In the genomic region with DNA sequence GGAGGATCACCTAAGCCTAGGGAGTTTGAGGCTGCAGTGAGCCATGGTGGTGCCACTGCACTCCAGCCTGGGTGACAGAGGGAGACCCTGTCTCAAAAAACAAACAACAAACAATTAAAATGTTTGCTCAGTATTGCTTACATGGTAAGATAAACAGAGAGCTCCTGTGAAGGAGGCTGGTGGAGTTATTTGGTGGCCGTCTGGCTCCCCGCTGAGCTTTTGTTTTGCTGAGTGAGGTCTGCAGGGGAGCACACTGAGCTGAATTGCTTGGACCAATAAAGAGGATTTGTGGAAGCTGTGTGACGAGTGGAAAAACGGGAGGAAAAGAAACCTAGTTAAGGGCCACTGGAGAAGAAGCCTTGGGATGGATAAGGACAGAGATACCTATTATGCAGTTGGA, we compare ENCODE assay signal across 26 cellular contexts. TPM values are rescaled to one million over a fixed set of nuclear protein-coding genes. Genes with fewer than 3 reads are reported as not detected.
DNase-seq lines count a peak whose midpoint lies in the region; ATAC-seq and TF ChIP-seq lines count a peak whose summit lies in the region.
"Had no signal": no experiment of that assay in that cellular context is flagged by ENCODE, and none has a peak within 500 bp of the region (broad histone marks: within the 10 kb centered on the region; RNA-seq: fewer than 3 reads in every experiment).

No MANE protein-coding gene starts in this region.

- H3K27me3 ChIP-seq in endodermal cell (ENCODE audit: control insufficient read depth, insufficient read depth, low read length, poor library complexity, severe bottlenecking) (no peaks in the 10 kb centered on the region), upper lobe of left lung (no peaks in the 10 kb centered on the region)

- no peaks in the 10 kb centered on the region for H3K36me3 ChIP-seq in endodermal cell (ENCODE audit: control insufficient read depth, insufficient read depth, low read length)
- H3K36me3 ChIP-seq in upper lobe of left lung = no peaks in the 10 kb centered on the region
- H3K36me3 ChIP-seq: tibial artery had no signal

- H3K4me3 Mint-ChIP-seq in endodermal cell (no peak overlapping the region), glutamatergic neuron (ENCODE audit: unreplicated experiment) (no peak overlapping the region)
- H3K4me3 Mint-ChIP-seq: B cell, brain had no signal

- peak; percentile 4 for DNase-seq in NCI-H2196 (lab: John Stamatoyannopoulos, UW; ENCODE audit: unreplicated experiment)
- DNase-seq in NCI-H2196 treated with DMSO at 0.1 percent for 48 hours (lab: John Stamatoyannopoulos, UW; ENCODE audit: unreplicated experiment) = no peak
- peak; percentile 53 for DNase-seq in NCI-H345 (lab: John Stamatoyannopoulos, UW)
- DNase-seq in endodermal cell = peak; percentile 92
- no peak for DNase-seq in glutamatergic neuron
- no peak for DNase-seq in stimulated activated CD4-positive, alpha-beta T cell treated with anti-CD3 and anti-CD28 coated beads, Interleukin-4, amount 100 ng/mL, for 4 hours
- no peak for DNase-seq in upper lobe of left lung
- DNase-seq: activated CD4-positive, alpha-beta T cell treated with anti-CD3 and anti-CD28 coated beads, Interleukin-2, amount 50 U/mL, for 48 hours; activated CD4-positive, CD25-positive, alpha-beta regulatory T cell; activated effector memory CD4-positive, alpha-beta T cell treated with Interleukin-2 at 50 U/mL for 16 hours; effector CD8-positive, alpha-beta T cell; HCEC 1CT; hypothalamus; MM.1S; NCI-H187; NCI-H524 treated with DMSO at 0.1 percent for 48 hours; nucleus accumbens; small intestine; stimulated activated CD4-positive, alpha-beta T cell treated with anti-CD3 and anti-CD28 coated beads, Interleukin-2, amount 100 ng/mL, for 48 hours; stimulated activated naive CD4-positive, alpha-beta T cell treated with Interleukin-2 at 50 U/mL for 16 hours; T-helper 9 cell; tibial artery had no signal

- H3K27ac Mint-ChIP-seq in endodermal cell = no peak overlapping the region
- no peak overlapping the region for H3K27ac Mint-ChIP-seq in glutamatergic neuron (ENCODE audit: unreplicated experiment)
- H3K27ac Mint-ChIP-seq: B cell, brain had no signal

- TF ChIP-seq EP300 in upper lobe of left lung (IDR thresholded peaks at IDR 0.05) = no peak

- H3K4me3 ChIP-seq in endodermal cell (ENCODE audit: low read length) (no peak overlapping the region), upper lobe of left lung (no peak overlapping the region)
- H3K4me3 ChIP-seq: tibial artery had no signal

- H3K27me3 Mint-ChIP-seq in endodermal cell (ENCODE audit: insufficient read depth) = peaks cover 18% of the 10 kb centered on the region
- H3K27me3 Mint-ChIP-seq in glutamatergic neuron (ENCODE audit: unreplicated experiment) = peaks cover 3% of the 10 kb centered on the region

- H3K9me3 Mint-ChIP-seq in endodermal cell (peaks cover 2% of the 10 kb centered on the region), glutamatergic neuron (ENCODE audit: unreplicated experiment) (peaks cover 1% of the 10 kb centered on the region)
- H3K9me3 Mint-ChIP-seq: brain had no signal

- TF ChIP-seq POLR2A in upper lobe of left lung (IDR thresholded peaks at IDR 0.05) = no peak

- H3K4me1 ChIP-seq in endodermal cell (ENCODE audit: control insufficient read depth, insufficient read depth, low read length) (peaks cover 4% of the 10 kb centered on the region), upper lobe of left lung (no peaks in the 10 kb centered on the region)
- H3K4me1 ChIP-seq: tibial artery had no signal

- TF ChIP-seq CTCF in endodermal cell (conservative IDR thresholded peaks at IDR 0.05) = no peak
- no peak for TF ChIP-seq CTCF in glutamatergic neuron (IDR thresholded peaks at IDR 0.05; ENCODE audit: partially characterized antibody, unreplicated experiment)
- no peak for TF ChIP-seq CTCF in upper lobe of left lung (IDR thresholded peaks at IDR 0.05)

- WGBS in endodermal cell (ENCODE audit: insufficient coverage in 1 of 2, insufficient read length in 1 of 2), 2 experiments = 5% methylated on average over 4 of the region's 4 CpGs
- WGBS in upper lobe of left lung, 2 donors = 82 to 86% methylated on average over 4 of the region's 4 CpGs

- H3K27ac ChIP-seq in endodermal cell (ENCODE audit: low read depth, low read length) (no peak overlapping the region), upper lobe of left lung (no peak overlapping the region)
- H3K27ac ChIP-seq: tibial artery had no signal

- no peak for ATAC-seq in upper lobe of left lung (ENCODE audit: low FRiP score in 2 of 2)
- no peak for ATAC-seq in HG02870 (IDR thresholded peaks at IDR 0.05; ENCODE audit: unreplicated experiment)
- ATAC-seq: Right ventricle myocardium inferior had no signal

- H3K9me3 ChIP-seq in endodermal cell (ENCODE audit: control insufficient read depth, low read length) = no peaks in the 10 kb centered on the region
- H3K9me3 ChIP-seq in upper lobe of left lung = no peaks in the 10 kb centered on the region
- H3K9me3 ChIP-seq: tibial artery had no signal

- H3K4me1 Mint-ChIP-seq in endodermal cell (peaks cover 43% of the 10 kb centered on the region), glutamatergic neuron (ENCODE audit: low read depth, unreplicated experiment) (no peaks in the 10 kb centered on the region)
- H3K4me1 Mint-ChIP-seq: B cell had no signal

- no peaks in the 10 kb centered on the region for H3K36me3 Mint-ChIP-seq in endodermal cell (ENCODE audit: low read depth)
- H3K36me3 Mint-ChIP-seq in glutamatergic neuron (ENCODE audit: unreplicated experiment) = no peaks in the 10 kb centered on the region
- H3K36me3 Mint-ChIP-seq: brain had no signal

- H3K9ac ChIP-seq in endodermal cell (ENCODE audit: extremely low read depth, low read length, poor library complexity, severe bottlenecking) = no peak overlapping the region

RNA-seq across cellular contexts. Expression of a gene that starts 41.1 kb away (rescaled TPM):
- under 1 TPM; 0.62 to 0.71 TPM for total RNA-seq in endodermal cell
- 5.8 TPM for polyA plus RNA-seq in endodermal cell (2013, experiment 1 of 2)
- polyA plus RNA-seq in endodermal cell (2013, experiment 2 of 2) = 6.0 TPM
- 0.25 TPM for total RNA-seq in glutamatergic neuron (ENCODE audit: unreplicated experiment)
- total RNA-seq in upper lobe of left lung = 10 to 100 TPM in 2 of 6 donors, 1 to 10 TPM in 4; 1.0 to 25.4 (median 5.2) TPM

Comparison
In these comparisons a context has a peak if more than half of its experiments do, and no peak if none do; other contexts are left out.
1. DNase-seq: peak in NCI-H2196 (single experiment), NCI-H345 (single experiment) and endodermal cell (single experiment); none in NCI-H2196 treated with DMSO at 0.1 percent for 48 hours (single experiment), glutamatergic neuron (single experiment), stimulated activated CD4-positive, alpha-beta T cell treated with anti-CD3 and anti-CD28 coated beads, Interleukin-4, amount 100 ng/mL, for 4 hours (0 of 2) and upper lobe of left lung (0 of 2).